In genomic region chr12:68805592-68806120, GRCh38 we compare ENCODE assay signal across 2 cellular contexts.
TF ChIP-seq lines count a peak whose summit lies in the region.

No MANE protein-coding gene starts in this region.

TF ChIP-seq in GM23338, 12 proteins besides CTCF, POLR2A, EP300 and RAD21 (continued from another document):
- no peak for TF ChIP-seq ETS1 (IDR thresholded peaks at IDR 0.05)
- TF ChIP-seq ZNF331 (CRISPR knock-in tag; IDR thresholded peaks at IDR 0.05; ENCODE audit: low read depth): no peak
- no peak for TF ChIP-seq REST (IDR thresholded peaks at IDR 0.05; ENCODE audit: unreplicated experiment)
- TF ChIP-seq JUNB (IDR thresholded peaks at IDR 0.05; ENCODE audit: unreplicated experiment): no peak
- TF ChIP-seq NANOG (IDR thresholded peaks at IDR 0.05; ENCODE audit: borderline replicate concordance): no peak
- no peak for TF ChIP-seq STAT1 (IDR thresholded peaks at IDR 0.05; ENCODE audit: unreplicated experiment)
- no peak for TF ChIP-seq EZH2 (IDR thresholded peaks at IDR 0.05; ENCODE audit: low read depth, unreplicated experiment)
- TF ChIP-seq ZNF462 (CRISPR knock-in tag; IDR thresholded peaks at IDR 0.05): no peak
- no peak for TF ChIP-seq ZNF114 (CRISPR knock-in tag; IDR thresholded peaks at IDR 0.05)

TF ChIP-seq in liver, 16 proteins besides CTCF, POLR2A, EP300 and RAD21 (continued from another document):
- TF ChIP-seq REST (IDR thresholded peaks at IDR 0.05): no peak
- TF ChIP-seq ATF3 (IDR thresholded peaks at IDR 0.05): no peak
- TF ChIP-seq ZBTB33 (IDR thresholded peaks at IDR 0.05): no peak
- no peak for TF ChIP-seq MAX (IDR thresholded peaks at IDR 0.05)
- no peak for TF ChIP-seq EGR1 (IDR thresholded peaks at IDR 0.05; ENCODE audit: low read depth in 2 of 2)
- no peak for TF ChIP-seq SP1 (IDR thresholded peaks at IDR 0.05)
- no peak for TF ChIP-seq HNF4G (IDR thresholded peaks at IDR 0.05)
- no peak for TF ChIP-seq RXRA (IDR thresholded peaks at IDR 0.05)
- no peak for TF ChIP-seq HNF4A (conservative IDR thresholded peaks at IDR 0.05)
- no peak for TF ChIP-seq FOXA1 (IDR thresholded peaks at IDR 0.05)
- TF ChIP-seq JUND (IDR thresholded peaks at IDR 0.05): no peak
- TF ChIP-seq YY1 (IDR thresholded peaks at IDR 0.05): no peak
TF ChIP-seq in liver: peak in this region for 0.
